Comparison of ENCODE assay signal across 1 cellular context in the genomic region with DNA sequence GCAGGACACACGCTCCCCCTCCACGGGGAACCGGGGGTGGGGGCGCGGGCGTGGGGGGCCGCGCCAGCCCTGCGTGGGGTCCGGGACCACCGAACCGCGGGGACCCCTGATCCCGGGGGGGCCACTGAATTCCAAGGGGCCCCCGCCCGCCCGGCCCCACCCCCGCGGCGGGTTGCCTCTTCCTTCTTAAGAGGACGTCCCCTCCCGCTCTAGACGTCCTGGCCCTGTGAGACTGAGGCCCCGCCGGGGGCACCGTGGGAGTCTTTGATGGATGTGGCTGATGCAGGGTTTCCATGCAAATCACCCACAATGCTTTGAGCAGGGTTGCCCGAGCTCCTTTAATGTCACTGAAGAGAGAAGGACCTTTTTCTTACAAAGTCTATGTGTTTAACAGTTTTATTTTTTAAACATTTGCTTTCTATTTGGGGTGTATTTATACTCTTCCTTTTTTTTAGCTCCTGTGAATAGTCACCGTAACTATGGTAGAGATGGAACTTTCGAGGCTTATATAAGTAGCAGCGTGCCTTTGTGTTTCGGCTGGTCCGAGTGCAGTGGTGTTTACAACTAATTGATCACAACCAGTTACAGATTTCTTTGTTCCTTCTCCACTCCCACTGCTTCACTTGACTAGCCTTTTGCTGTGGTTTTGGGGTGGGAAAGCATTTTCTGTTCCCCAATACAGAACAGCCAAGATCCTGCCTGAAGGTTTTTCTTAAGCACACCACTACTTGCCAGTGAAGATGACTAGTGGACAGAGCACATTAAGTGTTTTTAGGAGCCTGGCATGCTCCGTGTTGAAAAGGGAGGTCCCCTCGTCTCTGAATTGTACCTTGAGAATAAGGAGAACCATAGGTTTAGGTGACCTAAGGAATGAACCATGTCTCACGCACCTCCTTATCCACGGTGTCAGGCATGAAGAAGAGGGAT.
TF ChIP-seq lines count a peak whose summit lies in the region.

No MANE protein-coding gene starts in this region.

TF ChIP-seq in HEK293, 187 proteins besides CTCF, POLR2A, EP300 and RAD21 (continued from another document and continues in another):
- TF ChIP-seq, protein P1, sequence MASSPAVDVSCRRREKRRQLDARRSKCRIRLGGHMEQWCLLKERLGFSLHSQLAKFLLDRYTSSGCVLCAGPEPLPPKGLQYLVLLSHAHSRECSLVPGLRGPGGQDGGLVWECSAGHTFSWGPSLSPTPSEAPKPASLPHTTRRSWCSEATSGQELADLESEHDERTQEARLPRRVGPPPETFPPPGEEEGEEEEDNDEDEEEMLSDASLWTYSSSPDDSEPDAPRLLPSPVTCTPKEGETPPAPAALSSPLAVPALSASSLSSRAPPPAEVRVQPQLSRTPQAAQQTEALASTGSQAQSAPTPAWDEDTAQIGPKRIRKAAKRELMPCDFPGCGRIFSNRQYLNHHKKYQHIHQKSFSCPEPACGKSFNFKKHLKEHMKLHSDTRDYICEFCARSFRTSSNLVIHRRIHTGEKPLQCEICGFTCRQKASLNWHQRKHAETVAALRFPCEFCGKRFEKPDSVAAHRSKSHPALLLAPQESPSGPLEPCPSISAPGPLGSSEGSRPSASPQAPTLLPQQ (tag by site-specific recombination; IDR thresholded peaks at IDR 0.05): peak; percentile 100
- TF ChIP-seq, protein P2, sequence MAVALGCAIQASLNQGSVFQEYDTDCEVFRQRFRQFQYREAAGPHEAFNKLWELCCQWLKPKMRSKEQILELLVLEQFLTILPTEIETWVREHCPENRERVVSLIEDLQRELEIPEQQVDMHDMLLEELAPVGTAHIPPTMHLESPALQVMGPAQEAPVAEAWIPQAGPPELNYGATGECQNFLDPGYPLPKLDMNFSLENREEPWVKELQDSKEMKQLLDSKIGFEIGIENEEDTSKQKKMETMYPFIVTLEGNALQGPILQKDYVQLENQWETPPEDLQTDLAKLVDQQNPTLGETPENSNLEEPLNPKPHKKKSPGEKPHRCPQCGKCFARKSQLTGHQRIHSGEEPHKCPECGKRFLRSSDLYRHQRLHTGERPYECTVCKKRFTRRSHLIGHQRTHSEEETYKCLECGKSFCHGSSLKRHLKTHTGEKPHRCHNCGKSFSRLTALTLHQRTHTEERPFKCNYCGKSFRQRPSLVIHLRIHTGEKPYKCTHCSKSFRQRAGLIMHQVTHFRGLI (tag by site-specific recombination; IDR thresholded peaks at IDR 0.05): peak; percentile 70; the same call in 1 of the 2 replicates
- TF ChIP-seq ZNF596 (tag by site-specific recombination; IDR thresholded peaks at IDR 0.05): 0 out of 2 replicates have a peak, but pooled peaks have one; percentile 24
- peak; percentile 24 for TF ChIP-seq SP2 (tag by site-specific recombination; IDR thresholded peaks at IDR 0.05)
- no peak for TF ChIP-seq KLF7 (tag by site-specific recombination; IDR thresholded peaks at IDR 0.05; ENCODE audit: borderline replicate concordance)
- TF ChIP-seq, protein P3, sequence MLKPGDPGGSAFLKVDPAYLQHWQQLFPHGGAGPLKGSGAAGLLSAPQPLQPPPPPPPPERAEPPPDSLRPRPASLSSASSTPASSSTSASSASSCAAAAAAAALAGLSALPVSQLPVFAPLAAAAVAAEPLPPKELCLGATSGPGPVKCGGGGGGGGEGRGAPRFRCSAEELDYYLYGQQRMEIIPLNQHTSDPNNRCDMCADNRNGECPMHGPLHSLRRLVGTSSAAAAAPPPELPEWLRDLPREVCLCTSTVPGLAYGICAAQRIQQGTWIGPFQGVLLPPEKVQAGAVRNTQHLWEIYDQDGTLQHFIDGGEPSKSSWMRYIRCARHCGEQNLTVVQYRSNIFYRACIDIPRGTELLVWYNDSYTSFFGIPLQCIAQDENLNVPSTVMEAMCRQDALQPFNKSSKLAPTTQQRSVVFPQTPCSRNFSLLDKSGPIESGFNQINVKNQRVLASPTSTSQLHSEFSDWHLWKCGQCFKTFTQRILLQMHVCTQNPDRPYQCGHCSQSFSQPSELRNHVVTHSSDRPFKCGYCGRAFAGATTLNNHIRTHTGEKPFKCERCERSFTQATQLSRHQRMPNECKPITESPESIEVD (tag by site-specific recombination; IDR thresholded peaks at IDR 0.05): no peak; the same call in 1 of the 2 replicates
- TF ChIP-seq, protein P4, sequence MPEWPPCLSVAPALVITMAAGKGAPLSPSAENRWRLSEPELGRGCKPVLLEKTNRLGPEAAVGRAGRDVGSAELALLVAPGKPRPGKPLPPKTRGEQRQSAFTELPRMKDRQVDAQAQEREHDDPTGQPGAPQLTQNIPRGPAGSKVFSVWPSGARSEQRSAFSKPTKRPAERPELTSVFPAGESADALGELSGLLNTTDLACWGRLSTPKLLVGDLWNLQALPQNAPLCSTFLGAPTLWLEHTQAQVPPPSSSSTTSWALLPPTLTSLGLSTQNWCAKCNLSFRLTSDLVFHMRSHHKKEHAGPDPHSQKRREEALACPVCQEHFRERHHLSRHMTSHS (tag by site-specific recombination; IDR thresholded peaks at IDR 0.05): no peak
- TF ChIP-seq ZNF184 (tag by site-specific recombination; IDR thresholded peaks at IDR 0.05): 0 out of 2 replicates have a peak, but pooled peaks have one; percentile 57
- TF ChIP-seq ZNF132 (tag by site-specific recombination; IDR thresholded peaks at IDR 0.05; ENCODE audit: borderline replicate concordance): no peak
- TF ChIP-seq ZNF24 (tag by site-specific recombination; IDR thresholded peaks at IDR 0.05): peak; percentile 28; the same call in 1 of the 2 replicates
- 0 out of 2 replicates have a peak, but pooled peaks have one; percentile 43 for TF ChIP-seq ZNF302 (tag by site-specific recombination; IDR thresholded peaks at IDR 0.05; ENCODE audit: low read depth)
- TF ChIP-seq SCRT2 (tag by site-specific recombination; IDR thresholded peaks at IDR 0.05): peak; percentile 55
- no peak for TF ChIP-seq ZNF239 (tag by site-specific recombination; IDR thresholded peaks at IDR 0.05)
- peak; percentile 64; the same call in 1 of the 2 replicates for TF ChIP-seq KLF10 (tag by site-specific recombination; IDR thresholded peaks at IDR 0.05)
- TF ChIP-seq, protein P5, sequence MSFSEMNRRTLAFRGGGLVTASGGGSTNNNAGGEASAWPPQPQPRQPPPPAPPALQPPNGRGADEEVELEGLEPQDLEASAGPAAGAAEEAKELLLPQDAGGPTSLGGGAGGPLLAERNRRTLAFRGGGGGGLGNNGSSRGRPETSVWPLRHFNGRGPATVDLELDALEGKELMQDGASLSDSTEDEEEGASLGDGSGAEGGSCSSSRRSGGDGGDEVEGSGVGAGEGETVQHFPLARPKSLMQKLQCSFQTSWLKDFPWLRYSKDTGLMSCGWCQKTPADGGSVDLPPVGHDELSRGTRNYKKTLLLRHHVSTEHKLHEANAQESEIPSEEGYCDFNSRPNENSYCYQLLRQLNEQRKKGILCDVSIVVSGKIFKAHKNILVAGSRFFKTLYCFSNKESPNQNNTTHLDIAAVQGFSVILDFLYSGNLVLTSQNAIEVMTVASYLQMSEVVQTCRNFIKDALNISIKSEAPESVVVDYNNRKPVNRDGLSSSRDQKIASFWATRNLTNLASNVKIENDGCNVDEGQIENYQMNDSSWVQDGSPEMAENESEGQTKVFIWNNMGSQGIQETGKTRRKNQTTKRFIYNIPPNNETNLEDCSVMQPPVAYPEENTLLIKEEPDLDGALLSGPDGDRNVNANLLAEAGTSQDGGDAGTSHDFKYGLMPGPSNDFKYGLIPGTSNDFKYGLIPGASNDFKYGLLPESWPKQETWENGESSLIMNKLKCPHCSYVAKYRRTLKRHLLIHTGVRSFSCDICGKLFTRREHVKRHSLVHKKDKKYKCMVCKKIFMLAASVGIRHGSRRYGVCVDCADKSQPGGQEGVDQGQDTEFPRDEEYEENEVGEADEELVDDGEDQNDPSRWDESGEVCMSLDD (tag by site-specific recombination; IDR thresholded peaks at IDR 0.05): peak; percentile 50; the same call in 1 of the 2 replicates
- TF ChIP-seq ZNF214 (tag by site-specific recombination; IDR thresholded peaks at IDR 0.05; ENCODE audit: borderline replicate concordance): no peak
- TF ChIP-seq ZNF223 (tag by site-specific recombination; IDR thresholded peaks at IDR 0.05): no peak
- peak; percentile 83 for TF ChIP-seq SP7 (tag by site-specific recombination; IDR thresholded peaks at IDR 0.05)
- TF ChIP-seq ZNF76 (tag by site-specific recombination; IDR thresholded peaks at IDR 0.05; ENCODE audit: borderline replicate concordance, low read depth): peak; percentile 97
- TF ChIP-seq, protein P6, sequence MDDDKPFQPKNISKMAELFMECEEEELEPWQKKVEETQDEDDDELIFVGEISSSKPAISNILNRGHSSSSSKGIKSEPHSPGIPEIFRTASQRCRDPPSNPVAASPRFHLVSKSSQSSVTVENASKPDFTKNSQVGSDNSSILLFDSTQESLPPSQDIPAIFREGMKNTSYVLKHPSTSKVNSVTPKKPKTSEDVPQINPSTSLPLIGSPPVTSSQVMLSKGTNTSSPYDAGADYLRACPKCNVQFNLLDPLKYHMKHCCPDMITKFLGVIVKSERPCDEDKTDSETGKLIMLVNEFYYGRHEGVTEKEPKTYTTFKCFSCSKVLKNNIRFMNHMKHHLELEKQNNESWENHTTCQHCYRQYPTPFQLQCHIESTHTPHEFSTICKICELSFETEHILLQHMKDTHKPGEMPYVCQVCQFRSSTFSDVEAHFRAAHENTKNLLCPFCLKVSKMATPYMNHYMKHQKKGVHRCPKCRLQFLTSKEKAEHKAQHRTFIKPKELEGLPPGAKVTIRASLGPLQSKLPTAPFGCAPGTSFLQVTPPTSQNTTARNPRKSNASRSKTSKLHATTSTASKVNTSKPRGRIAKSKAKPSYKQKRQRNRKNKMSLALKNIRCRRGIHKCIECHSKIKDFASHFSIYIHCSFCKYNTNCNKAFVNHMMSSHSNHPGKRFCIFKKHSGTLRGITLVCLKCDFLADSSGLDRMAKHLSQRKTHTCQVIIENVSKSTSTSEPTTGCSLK (tag by site-specific recombination; IDR thresholded peaks at IDR 0.05): no peak
- TF ChIP-seq, protein P7, sequence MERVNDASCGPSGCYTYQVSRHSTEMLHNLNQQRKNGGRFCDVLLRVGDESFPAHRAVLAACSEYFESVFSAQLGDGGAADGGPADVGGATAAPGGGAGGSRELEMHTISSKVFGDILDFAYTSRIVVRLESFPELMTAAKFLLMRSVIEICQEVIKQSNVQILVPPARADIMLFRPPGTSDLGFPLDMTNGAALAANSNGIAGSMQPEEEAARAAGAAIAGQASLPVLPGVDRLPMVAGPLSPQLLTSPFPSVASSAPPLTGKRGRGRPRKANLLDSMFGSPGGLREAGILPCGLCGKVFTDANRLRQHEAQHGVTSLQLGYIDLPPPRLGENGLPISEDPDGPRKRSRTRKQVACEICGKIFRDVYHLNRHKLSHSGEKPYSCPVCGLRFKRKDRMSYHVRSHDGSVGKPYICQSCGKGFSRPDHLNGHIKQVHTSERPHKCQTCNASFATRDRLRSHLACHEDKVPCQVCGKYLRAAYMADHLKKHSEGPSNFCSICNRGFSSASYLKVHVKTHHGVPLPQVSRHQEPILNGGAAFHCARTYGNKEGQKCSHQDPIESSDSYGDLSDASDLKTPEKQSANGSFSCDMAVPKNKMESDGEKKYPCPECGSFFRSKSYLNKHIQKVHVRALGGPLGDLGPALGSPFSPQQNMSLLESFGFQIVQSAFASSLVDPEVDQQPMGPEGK (tag by site-specific recombination; IDR thresholded peaks at IDR 0.05): peak; percentile 81
- no peak for TF ChIP-seq ZNF133 (tag by site-specific recombination; IDR thresholded peaks at IDR 0.05)
- 0 out of 2 replicates have a peak, but pooled peaks have one; percentile 8 for TF ChIP-seq IKZF3 (tag by site-specific recombination; IDR thresholded peaks at IDR 0.05)
- TF ChIP-seq ZNF600 (tag by site-specific recombination; IDR thresholded peaks at IDR 0.05): peak; percentile 68
- TF ChIP-seq, protein P8, sequence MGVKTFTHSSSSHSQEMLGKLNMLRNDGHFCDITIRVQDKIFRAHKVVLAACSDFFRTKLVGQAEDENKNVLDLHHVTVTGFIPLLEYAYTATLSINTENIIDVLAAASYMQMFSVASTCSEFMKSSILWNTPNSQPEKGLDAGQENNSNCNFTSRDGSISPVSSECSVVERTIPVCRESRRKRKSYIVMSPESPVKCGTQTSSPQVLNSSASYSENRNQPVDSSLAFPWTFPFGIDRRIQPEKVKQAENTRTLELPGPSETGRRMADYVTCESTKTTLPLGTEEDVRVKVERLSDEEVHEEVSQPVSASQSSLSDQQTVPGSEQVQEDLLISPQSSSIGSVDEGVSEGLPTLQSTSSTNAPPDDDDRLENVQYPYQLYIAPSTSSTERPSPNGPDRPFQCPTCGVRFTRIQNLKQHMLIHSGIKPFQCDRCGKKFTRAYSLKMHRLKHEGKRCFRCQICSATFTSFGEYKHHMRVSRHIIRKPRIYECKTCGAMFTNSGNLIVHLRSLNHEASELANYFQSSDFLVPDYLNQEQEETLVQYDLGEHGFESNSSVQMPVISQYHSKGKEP (tag by site-specific recombination; IDR thresholded peaks at IDR 0.05): no peak; the same call in none of the 2 replicates
- TF ChIP-seq ZNF623 (tag by site-specific recombination; IDR thresholded peaks at IDR 0.05): no peak; the same call in 1 of the 2 replicates
- TF ChIP-seq ZNF211 (tag by site-specific recombination; IDR thresholded peaks at IDR 0.05; ENCODE audit: low read depth): no peak
- TF ChIP-seq HOXA7 (CRISPR knock-in tag; IDR thresholded peaks at IDR 0.05; ENCODE audit: borderline replicate concordance): no peak
- peak; percentile 45; the same call in 1 of the 2 replicates for TF ChIP-seq PRDM1 (tag by site-specific recombination; IDR thresholded peaks at IDR 0.05)
- TF ChIP-seq, protein P9, sequence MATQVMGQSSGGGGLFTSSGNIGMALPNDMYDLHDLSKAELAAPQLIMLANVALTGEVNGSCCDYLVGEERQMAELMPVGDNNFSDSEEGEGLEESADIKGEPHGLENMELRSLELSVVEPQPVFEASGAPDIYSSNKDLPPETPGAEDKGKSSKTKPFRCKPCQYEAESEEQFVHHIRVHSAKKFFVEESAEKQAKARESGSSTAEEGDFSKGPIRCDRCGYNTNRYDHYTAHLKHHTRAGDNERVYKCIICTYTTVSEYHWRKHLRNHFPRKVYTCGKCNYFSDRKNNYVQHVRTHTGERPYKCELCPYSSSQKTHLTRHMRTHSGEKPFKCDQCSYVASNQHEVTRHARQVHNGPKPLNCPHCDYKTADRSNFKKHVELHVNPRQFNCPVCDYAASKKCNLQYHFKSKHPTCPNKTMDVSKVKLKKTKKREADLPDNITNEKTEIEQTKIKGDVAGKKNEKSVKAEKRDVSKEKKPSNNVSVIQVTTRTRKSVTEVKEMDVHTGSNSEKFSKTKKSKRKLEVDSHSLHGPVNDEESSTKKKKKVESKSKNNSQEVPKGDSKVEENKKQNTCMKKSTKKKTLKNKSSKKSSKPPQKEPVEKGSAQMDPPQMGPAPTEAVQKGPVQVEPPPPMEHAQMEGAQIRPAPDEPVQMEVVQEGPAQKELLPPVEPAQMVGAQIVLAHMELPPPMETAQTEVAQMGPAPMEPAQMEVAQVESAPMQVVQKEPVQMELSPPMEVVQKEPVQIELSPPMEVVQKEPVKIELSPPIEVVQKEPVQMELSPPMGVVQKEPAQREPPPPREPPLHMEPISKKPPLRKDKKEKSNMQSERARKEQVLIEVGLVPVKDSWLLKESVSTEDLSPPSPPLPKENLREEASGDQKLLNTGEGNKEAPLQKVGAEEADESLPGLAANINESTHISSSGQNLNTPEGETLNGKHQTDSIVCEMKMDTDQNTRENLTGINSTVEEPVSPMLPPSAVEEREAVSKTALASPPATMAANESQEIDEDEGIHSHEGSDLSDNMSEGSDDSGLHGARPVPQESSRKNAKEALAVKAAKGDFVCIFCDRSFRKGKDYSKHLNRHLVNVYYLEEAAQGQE (tag by site-specific recombination; IDR thresholded peaks at IDR 0.05): 0 out of 2 replicates have a peak, but pooled peaks have one; percentile 29
